ENCODE assay signal across 17 cellular contexts in the genomic region with DNA sequence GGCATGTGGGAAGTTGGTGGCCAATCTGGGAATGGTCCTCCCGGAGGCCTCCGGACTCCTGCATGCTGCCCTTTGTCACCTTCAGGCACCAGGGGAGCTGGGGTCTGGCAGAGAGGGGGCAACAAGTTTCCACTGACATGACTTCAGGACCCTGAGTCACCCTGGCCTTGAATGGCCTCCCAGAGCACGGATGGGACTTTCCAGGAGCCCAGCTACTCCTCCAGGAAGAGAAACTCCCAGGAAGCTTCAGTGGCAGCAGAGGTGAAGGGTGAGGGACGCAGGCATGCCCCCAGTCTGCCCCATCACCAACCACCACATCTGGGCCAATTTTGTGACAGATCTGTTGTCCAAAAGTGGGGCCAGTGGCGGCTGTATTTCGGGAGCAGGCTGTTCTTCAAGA. TPM values are rescaled to one million over a fixed set of nuclear protein-coding genes. Genes with fewer than 3 reads are reported as not detected.
DNase-seq lines count a peak whose midpoint lies in the region; ATAC-seq and TF ChIP-seq lines count a peak whose summit lies in the region.
"Had no signal": no experiment of that assay in that cellular context is flagged by ENCODE, and none has a peak within 500 bp of the region (broad histone marks: within the 10 kb centered on the region; RNA-seq: fewer than 3 reads in every experiment).

No MANE protein-coding gene starts in this region.

- H3K9me3 ChIP-seq in Peyer's patch (no peaks in the 10 kb centered on the region), esophagus squamous epithelium (no peaks in the 10 kb centered on the region), tibial artery (no peaks in the 10 kb centered on the region)
- H3K9me3 ChIP-seq: pancreas had no signal

- H3K27me3 ChIP-seq in Peyer's patch (no peaks in the 10 kb centered on the region), esophagus squamous epithelium (no peaks in the 10 kb centered on the region), tibial artery (no peaks in the 10 kb centered on the region)
- H3K27me3 ChIP-seq: pancreas had no signal

- no peak overlapping the region for H3K27ac Mint-ChIP-seq in T-helper 2 cell treated with Interferon-gamma antibody and Interleukin-4, amounts not matched to agents 5 μg/mL and 100 μg/mL, for 36 hours
- H3K27ac Mint-ChIP-seq: activated T-cell treated with anti-CD3 and anti-CD28 coated beads, Interleukin-2, amount 50 U/mL, for 24 hours; CD4-positive, alpha-beta T cell had no signal

- intact Hi-C loops in esophagus squamous epithelium (cut with DNase I) = no loop called here
- intact Hi-C loops in tibial artery (cut with DNase I; ENCODE audit: low total_unique reads) = no loop called here

- H3K4me1 ChIP-seq in Peyer's patch = peaks cover 0 to 45% (median 0%) of the 10 kb centered on the region in 4 donors
- H3K4me1 ChIP-seq in esophagus squamous epithelium = peaks cover 54 to 70% (median 56%) of the 10 kb centered on the region in 3 donors
- H3K4me1 ChIP-seq in tibial artery = peaks cover 0 to 69% (median 62%) of the 10 kb centered on the region in 4 donors

- no peak overlapping the region for H3K4me3 Mint-ChIP-seq in T-helper 2 cell treated with Interferon-gamma antibody and Interleukin-4, amounts not matched to agents 5 μg/mL and 100 μg/mL, for 36 hours
- H3K4me3 Mint-ChIP-seq: activated T-cell treated with anti-CD3 and anti-CD28 coated beads, Interleukin-2, amount 50 U/mL, for 24 hours; CD4-positive, alpha-beta T cell; stimulated activated memory B cell treated with anti-CD40 and anti-IgM and Interleukin-4, amounts not matched to agents 10 μg/mL and 1 μg/mL and 100 μg/mL, for 72 hours had no signal

- ATAC-seq in omental fat pad (ENCODE audit: low FRiP score) = peak; percentile 24
- ATAC-seq in HG02885 (IDR thresholded peaks at IDR 0.05; ENCODE audit: poor library complexity, unreplicated experiment) = no peak
- ATAC-seq: stimulated activated memory B cell treated with anti-CD40 and anti-IgM and Interleukin-4, amounts not matched to agents 10 μg/mL and 1 μg/mL and 100 μg/mL, for 72 hours had no signal

- H3K9me3 Mint-ChIP-seq in T-helper 2 cell treated with Interferon-gamma antibody and Interleukin-4, amounts not matched to agents 5 μg/mL and 100 μg/mL, for 36 hours = no peaks in the 10 kb centered on the region
- H3K9me3 Mint-ChIP-seq: activated T-cell treated with anti-CD3 and anti-CD28 coated beads, Interleukin-2, amount 50 U/mL, for 24 hours; CD4-positive, alpha-beta T cell; stimulated activated memory B cell treated with anti-CD40 and anti-IgM and Interleukin-4, amounts not matched to agents 10 μg/mL and 1 μg/mL and 100 μg/mL, for 72 hours had no signal

- no peak overlapping the region for H3K4me3 ChIP-seq in Peyer's patch
- no peak overlapping the region for H3K4me3 ChIP-seq in esophagus squamous epithelium
- no peak overlapping the region for H3K4me3 ChIP-seq in tibial artery
- H3K4me3 ChIP-seq: pancreas had no signal

- H3K27me3 Mint-ChIP-seq in T-helper 2 cell treated with Interferon-gamma antibody and Interleukin-4, amounts not matched to agents 5 μg/mL and 100 μg/mL, for 36 hours (ENCODE audit: low read depth) = no peaks in the 10 kb centered on the region
- H3K27me3 Mint-ChIP-seq: activated T-cell treated with anti-CD3 and anti-CD28 coated beads, Interleukin-2, amount 50 U/mL, for 24 hours; CD4-positive, alpha-beta T cell; stimulated activated memory B cell treated with anti-CD40 and anti-IgM and Interleukin-4, amounts not matched to agents 10 μg/mL and 1 μg/mL and 100 μg/mL, for 72 hours had no signal

- H3K4me1 Mint-ChIP-seq in T-helper 2 cell treated with Interferon-gamma antibody and Interleukin-4, amounts not matched to agents 5 μg/mL and 100 μg/mL, for 36 hours (ENCODE audit: low read depth) = peaks cover 10% of the 10 kb centered on the region

- WGBS in esophagus squamous epithelium, 2 donors = 37 to 78% methylated on average over 4 to 5 of the region's 6 CpGs

- no peak for TF ChIP-seq POLR2A in Peyer's patch (IDR thresholded peaks at IDR 0.05)
- TF ChIP-seq POLR2A in esophagus squamous epithelium (IDR thresholded peaks at IDR 0.05) = no peak

- TF ChIP-seq CTCF in Peyer's patch (IDR thresholded peaks at IDR 0.05) (no peak), esophagus squamous epithelium (IDR thresholded peaks at IDR 0.05) (no peak), omental fat pad (IDR thresholded peaks at IDR 0.05) (no peak), tibial artery (IDR thresholded peaks at IDR 0.05) (no peak)

- H3K36me3 ChIP-seq in Peyer's patch (peaks cover 0 to 36% (median 0%) of the 10 kb centered on the region in 3 donors), esophagus squamous epithelium (peaks cover 30 to 57% (median 38%) of the 10 kb centered on the region in 3 donors), tibial artery (peaks cover 36 to 51% (median 40%) of the 10 kb centered on the region in 3 donors)

- peaks cover 6% of the 10 kb centered on the region for H3K36me3 Mint-ChIP-seq in T-helper 2 cell treated with Interferon-gamma antibody and Interleukin-4, amounts not matched to agents 5 μg/mL and 100 μg/mL, for 36 hours (ENCODE audit: low read depth)

- H3K27ac ChIP-seq in Peyer's patch (peak overlapping the region in 3 of 4 donors; percentile 38 to 81 (median 45)), esophagus squamous epithelium (peak overlapping the region; percentile 86 to 99 (median 93)), tibial artery (peak overlapping the region; percentile 82)

- no peak for DNase-seq in Peyer's patch
- DNase-seq in esophagus squamous epithelium (lab: John Stamatoyannopoulos, UW) = no peak
- DNase-seq in omental fat pad (ENCODE audit: low spot score) = no peak
- no peak for DNase-seq in tibial artery
- no peak for DNase-seq in COLO829 (ENCODE audit: low spot score)
- DNase-seq in T-helper 2 cell treated with Interferon-gamma antibody and Interleukin-4, amounts not matched to agents 5 μg/mL and 100 μg/mL, for 36 hours (ENCODE audit: low spot score) = no peak
- DNase-seq in anterior cingulate cortex (lab: John Stamatoyannopoulos, UW) = no peak
- DNase-seq: activated CD4-positive, CD25-positive, alpha-beta regulatory T cell treated with anti-CD3 and anti-CD28 coated beads, Interleukin-2, amount 50 U/mL, for 72 hours; activated T-cell treated with anti-CD3 and anti-CD28 coated beads, Interleukin-2, amount 50 U/mL, for 24 hours; CD4-positive, alpha-beta T cell; effector CD8-positive, alpha-beta T cell; NCI-H2107; NK-92 treated with Interleukin-12 subunit alpha and Interleukin-12 subunit beta, amount 100 ng/mL, for 24 hours; pancreas; stimulated activated CD4-positive, alpha-beta T cell treated with anti-CD3 and anti-CD28 coated beads, Interleukin-4, amount 100 ng/mL, for 1 hour had no signal

RNA-seq across cellular contexts. Expression of a gene that starts 55.9 kb away (rescaled TPM):
- total RNA-seq in Peyer's patch = 10 to 100 TPM; 52.5 to 74.5 (median 57.5) TPM
- total RNA-seq in esophagus squamous epithelium = 10 to 100 TPM; 53.7 to 92.8 (median 79.8) TPM
- total RNA-seq in omental fat pad = 10 to 100 TPM; 43.4 to 87.8 (median 60.5) TPM

RNA-seq across cellular contexts. Expression of a gene that starts 58.1 kb away (rescaled TPM):
- 10 to 100 TPM in 3 of 4 donors, 1 to 10 TPM in 1; 7.0 to 21.5 (median 12.0) TPM for total RNA-seq in Peyer's patch
- 100 to 1,000 TPM in 1 of 4 donors, 10 to 100 TPM in 3; 22.2 to 112 (median 30.6) TPM for total RNA-seq in esophagus squamous epithelium
- 10 to 100 TPM in 1 of 4 donors, 1 to 10 TPM in 3; 7.5 to 12.9 (median 8.2) TPM for total RNA-seq in omental fat pad
